17 cellular contexts compared by ENCODE assay signal in genomic region chr20:13613917-13614316, GRCh38. TPM values are rescaled to one million over a fixed set of nuclear protein-coding genes. Genes with fewer than 3 reads are reported as not detected.
DNase-seq lines count a peak whose midpoint lies in the region; ATAC-seq and TF ChIP-seq lines count a peak whose summit lies in the region.
"Had no signal": no experiment of that assay in that cellular context is flagged by ENCODE, and none has a peak within 500 bp of the region (broad histone marks: within the 10 kb centered on the region; RNA-seq: fewer than 3 reads in every experiment).

No MANE protein-coding gene starts in this region.

- DNase-seq in EH (ENCODE audit: low read depth) (peak; percentile 11), amniotic epithelial cell (ENCODE audit: low read depth) (peak; percentile 48), fibroblast of peridontal ligament (ENCODE audit: extremely low read depth) (peak; percentile 30), endothelial cell (ENCODE audit: low spot score) (no peak), LoVo (ENCODE audit: low spot score) (no peak), NCI-H128 (lab: John Stamatoyannopoulos, UW; ENCODE audit: unreplicated experiment) (no peak)
- DNase-seq: ACHN; CD4-positive, alpha-beta memory T cell; MG63; NCI-H1092 treated with DMSO at 0.1 percent for 48 hours; NCI-H1694; NCI-H524 had no signal

- H3K9me3 Mint-ChIP-seq in nephron (no peaks in the 10 kb centered on the region), endothelial cell (ENCODE audit: unreplicated experiment) (no peaks in the 10 kb centered on the region)
- H3K9me3 Mint-ChIP-seq: CD4-positive, alpha-beta memory T cell; GM23338 had no signal

- H3K4me3 Mint-ChIP-seq in nephron, result no peak overlapping the region
- H3K4me3 Mint-ChIP-seq in endothelial cell (ENCODE audit: unreplicated experiment), result no peak overlapping the region
- H3K4me3 Mint-ChIP-seq: CD4-positive, alpha-beta memory T cell; GM23338 had no signal

- TF ChIP-seq CTCF in nephron (IDR thresholded peaks at IDR 0.05; ENCODE audit: unreplicated experiment in 3 of 3) (no peak), endothelial cell (IDR thresholded peaks at IDR 0.05; ENCODE audit: unreplicated experiment) (no peak)

- peaks cover 33% of the 10 kb centered on the region for H3K36me3 Mint-ChIP-seq in nephron (ENCODE audit: low read depth)
- H3K36me3 Mint-ChIP-seq in endothelial cell (ENCODE audit: low read depth, unreplicated experiment), result peaks cover 3% of the 10 kb centered on the region

- H3K27ac Mint-ChIP-seq in nephron, result peak overlapping the region in 2 of 3 experiments; percentile 70 to 83
- no peak overlapping the region for H3K27ac Mint-ChIP-seq in endothelial cell (ENCODE audit: unreplicated experiment)
- H3K27ac Mint-ChIP-seq: CD4-positive, alpha-beta memory T cell; GM23338 had no signal

- ATAC-seq in GM19395 (IDR thresholded peaks at IDR 0.05; ENCODE audit: unreplicated experiment), result no peak
- ATAC-seq: GM23338, HCT116, Panc1 had no signal

- H3K27me3 Mint-ChIP-seq in nephron (ENCODE audit: low read depth), result no peaks in the 10 kb centered on the region
- H3K27me3 Mint-ChIP-seq in endothelial cell (ENCODE audit: unreplicated experiment), result no peaks in the 10 kb centered on the region
- H3K27me3 Mint-ChIP-seq: CD4-positive, alpha-beta memory T cell had no signal

- H3K4me1 Mint-ChIP-seq in nephron (peaks cover 17% of the 10 kb centered on the region), endothelial cell (ENCODE audit: unreplicated experiment) (no peaks in the 10 kb centered on the region)
- H3K4me1 Mint-ChIP-seq: GM23338 had no signal

RNA-seq across cellular contexts. Expression of gene TASP1, which starts 24.8 kb away (rescaled TPM):
- 15.9 TPM for total RNA-seq in endothelial cell (ENCODE audit: unreplicated experiment)

Comparison
In these comparisons a context has a peak if more than half of its experiments do, and no peak if none do; other contexts are left out.
1. DNase-seq: peak in EH (single experiment), amniotic epithelial cell (single experiment) and fibroblast of peridontal ligament (single experiment); none in endothelial cell (single experiment), LoVo (single experiment) and NCI-H128 (single experiment).